In the genomic region with DNA sequence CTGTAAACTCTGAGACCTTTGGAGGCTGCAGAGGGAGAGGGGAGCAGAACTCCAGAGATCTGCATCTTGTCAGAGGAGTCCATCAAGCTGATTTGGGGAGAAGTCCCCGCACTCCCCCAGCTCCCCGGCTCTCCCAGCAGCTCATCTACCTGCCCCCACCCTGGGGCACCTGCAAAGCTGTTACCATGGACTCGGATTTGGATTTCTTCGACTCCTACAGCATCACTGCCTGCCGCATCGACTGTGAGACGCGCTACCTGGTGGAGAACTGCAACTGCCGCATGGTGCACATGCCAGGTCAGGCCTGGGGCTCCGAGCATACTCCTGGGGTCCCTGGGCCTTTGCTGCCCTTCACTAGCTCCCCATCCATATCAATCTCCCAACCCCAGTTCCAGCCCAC, we compare ENCODE assay signal across 26 cellular contexts. TPM values are rescaled to one million over a fixed set of nuclear protein-coding genes. Genes with fewer than 3 reads are reported as not detected.
DNase-seq lines count a peak whose midpoint lies in the region; ATAC-seq, FAIRE-seq and TF ChIP-seq lines count a peak whose summit lies in the region.
"Had no signal": no experiment of that assay in that cellular context is flagged by ENCODE, and none has a peak within 500 bp of the region (broad histone marks: within the 10 kb centered on the region; RNA-seq: fewer than 3 reads in every experiment).

No MANE protein-coding gene starts in this region.

- H3K4me3 ChIP-seq in kidney (ENCODE audit: low read length in 2 of 2) (no peak overlapping the region), uterus (no peak overlapping the region)
- H3K4me3 ChIP-seq: A549; BLaER1 treated with 17β-estradiol and CSF1 and Interleukin-3, amounts not matched to agents 10 nM and 100 nM had no signal

- H3K27me3 ChIP-seq in uterus: no peaks in the 10 kb centered on the region
- H3K27me3 ChIP-seq: BE2C; BLaER1 treated with 17β-estradiol and CSF1 and Interleukin-3, amounts not matched to agents 10 nM and 100 nM had no signal

- H3K27me3 Mint-ChIP-seq in stimulated activated naive B cell treated with anti-CD40 and anti-IgM and Interleukin-4, amounts not matched to agents 10 μg/mL and 1 μg/mL and 100 μg/mL, for 72 hours: peaks cover 3 to 45% of the 10 kb centered on the region in 2 donors
- H3K27me3 Mint-ChIP-seq: CD4-positive, alpha-beta T cell had no signal

- no peak overlapping the region for H3K9ac ChIP-seq in kidney (ENCODE audit: low read length in 2 of 2)

- H3K36me3 Mint-ChIP-seq in stimulated activated naive B cell treated with anti-CD40 and anti-IgM and Interleukin-4, amounts not matched to agents 10 μg/mL and 1 μg/mL and 100 μg/mL, for 72 hours: no peaks in the 10 kb centered on the region
- H3K36me3 Mint-ChIP-seq: CD14-positive monocyte; CD8-positive, alpha-beta memory T cell had no signal

- H3K27ac ChIP-seq in caudate nucleus (ENCODE audit: low read depth, low read length) (peak overlapping the region; percentile 11), kidney (ENCODE audit: low read depth in 2 of 2, low read length in 2 of 2) (no peak overlapping the region), uterus (no peak overlapping the region)
- H3K27ac ChIP-seq: A549; BLaER1 treated with 17β-estradiol and CSF1 and Interleukin-3, amounts not matched to agents 10 nM and 100 nM had no signal

- no peaks in the 10 kb centered on the region for H3K9me3 Mint-ChIP-seq in stimulated activated naive B cell treated with anti-CD40 and anti-IgM and Interleukin-4, amounts not matched to agents 10 μg/mL and 1 μg/mL and 100 μg/mL, for 72 hours
- H3K9me3 Mint-ChIP-seq: CD4-positive, alpha-beta T cell; CD8-positive, alpha-beta memory T cell had no signal

- peaks cover 6 to 14% of the 10 kb centered on the region in 2 donors for H3K4me1 Mint-ChIP-seq in stimulated activated naive B cell treated with anti-CD40 and anti-IgM and Interleukin-4, amounts not matched to agents 10 μg/mL and 1 μg/mL and 100 μg/mL, for 72 hours

- no peak overlapping the region for H3K4me3 Mint-ChIP-seq in stimulated activated naive B cell treated with anti-CD40 and anti-IgM and Interleukin-4, amounts not matched to agents 10 μg/mL and 1 μg/mL and 100 μg/mL, for 72 hours
- H3K4me3 Mint-ChIP-seq: CD14-positive monocyte; CD4-positive, alpha-beta T cell; CD8-positive, alpha-beta memory T cell had no signal

- H3K9me3 ChIP-seq in kidney (ENCODE audit: control insufficient read depth in 1 of 2, low read length in 2 of 2): no peaks in the 10 kb centered on the region
- H3K9me3 ChIP-seq in uterus: no peaks in the 10 kb centered on the region
- H3K9me3 ChIP-seq: A549; BE2C; BLaER1 treated with 17β-estradiol and CSF1 and Interleukin-3, amounts not matched to agents 10 nM and 100 nM had no signal

- FAIRE-seq in kidney (lab: Jason Lieb, UNC): no peak
- FAIRE-seq: A549, GM12891, GM18507 had no signal

- intact Hi-C loops in kidney (cut with DNase I) (loop anchor here (10.0 kb wide), 1 partner anchor 97 kb away; no protein-coding TSS in a partner anchor), posterior vena cava (cut with DNase I) (loop anchor here (5.0 to 10.0 kb wide), 3 partner anchors 94 to 247 kb away; no protein-coding TSS in a partner anchor), uterus (cut with DNase I; ENCODE audit: low total_unique reads) (loop anchor here (10.0 kb wide), 1 partner anchor 97 kb away; no protein-coding TSS in a partner anchor)

- DNase-seq in caudate nucleus (lab: John Stamatoyannopoulos, UW) (peak in 21 of 61 donors; percentile 11 to 73 (median 37)), kidney (peak; percentile 45), posterior vena cava (ENCODE audit: low spot score) (peak; percentile 71), GM19240 (ENCODE audit: insufficient read length, low spot score) (no peak), uterus (no peak)
- DNase-seq in stimulated activated naive B cell treated with anti-CD40 and anti-IgM and Interleukin-4, amounts not matched to agents 10 μg/mL and 1 μg/mL and 100 μg/mL, for 72 hours: no peak
- DNase-seq: 8988T; ACHN; AML-193; BE2C; Calu3; CD4-positive, alpha-beta T cell; DMS53; DMS79 treated with DMSO at 0.1 percent for 48 hours; GF-D8; GOT3; H7; HCEC 1CT had no signal

- no peak for TF ChIP-seq POLR2A in uterus (IDR thresholded peaks at IDR 0.05)

- TF ChIP-seq CTCF in kidney (IDR thresholded peaks at IDR 0.05; ENCODE audit: borderline replicate concordance, extremely low read depth, insufficient read depth) (no peak), uterus (IDR thresholded peaks at IDR 0.05) (no peak)

- no peak overlapping the region for H3K27ac Mint-ChIP-seq in stimulated activated naive B cell treated with anti-CD40 and anti-IgM and Interleukin-4, amounts not matched to agents 10 μg/mL and 1 μg/mL and 100 μg/mL, for 72 hours
- H3K27ac Mint-ChIP-seq: CD14-positive monocyte; CD4-positive, alpha-beta T cell had no signal

- H3K36me3 ChIP-seq in kidney (ENCODE audit: control insufficient read depth in 1 of 2, insufficient read depth in 2 of 2, low read length in 2 of 2) (no peaks in the 10 kb centered on the region), uterus (no peaks in the 10 kb centered on the region)
- H3K36me3 ChIP-seq: BLaER1 treated with 17β-estradiol and CSF1 and Interleukin-3, amounts not matched to agents 10 nM and 100 nM had no signal

- peaks cover 0 to 2% of the 10 kb centered on the region in 2 donors for H3K4me1 ChIP-seq in kidney (ENCODE audit: control insufficient read depth in 1 of 2, insufficient read depth in 1 of 2, low read depth in 1 of 2, low read length in 2 of 2)
- no peaks in the 10 kb centered on the region for H3K4me1 ChIP-seq in uterus
- H3K4me1 ChIP-seq: BE2C had no signal

- no peak for ATAC-seq in stimulated activated naive B cell treated with anti-CD40 and anti-IgM and Interleukin-4, amounts not matched to agents 10 μg/mL and 1 μg/mL and 100 μg/mL, for 72 hours (replicated peaks)
- ATAC-seq: A549 had no signal

RNA-seq across cellular contexts. Expression of gene SMARCD1, which starts 6.9 kb away (rescaled TPM):
- 51.1 TPM for total RNA-seq in kidney
- polyA plus RNA-seq in kidney (ENCODE audit: insufficient read depth, low read depth, low replicate concordance): 21.9 TPM
- 10 to 100 TPM; 27.9 to 33.0 TPM for total RNA-seq in posterior vena cava
- total RNA-seq in uterus: 10 to 100 TPM in 3 of 4 donors, 1 to 10 TPM in 1; 4.1 to 54.6 (median 39.6) TPM

RNA-seq across cellular contexts. Expression of gene ASIC1, which starts 20.9 kb away (rescaled TPM):
- total RNA-seq in kidney (1.6 TPM), posterior vena cava (1 to 10 TPM; 2.5 to 4.2 TPM), uterus (1 to 10 TPM in 2 of 4 donors, not detected in 2; 3.5 to 5.6 TPM)
- polyA plus RNA-seq in kidney (ENCODE audit: insufficient read depth, low read depth, low replicate concordance): 0.99 TPM
- total RNA-seq: Daoy had no signal
- polyA plus RNA-seq: CD14-positive monocyte had no signal

RNA-seq across cellular contexts. Expression of gene GPD1, which starts 25.5 kb away (rescaled TPM):
- total RNA-seq in kidney (15.1 TPM), posterior vena cava (1 to 10 TPM; 1.5 to 4.5 TPM), uterus (not detected)
- 139 TPM for polyA plus RNA-seq in kidney (ENCODE audit: insufficient read depth, low read depth, low replicate concordance)
- total RNA-seq: G401, H7 had no signal
- polyA plus RNA-seq: CD14-positive monocyte; CD8-positive, alpha-beta memory T cell had no signal

RNA-seq across cellular contexts. Expression of gene COX14, which starts 33.8 kb away (rescaled TPM):
- total RNA-seq in kidney (68.2 TPM), posterior vena cava (10 to 100 TPM; 44.7 to 54.3 TPM), uterus (100 to 1,000 TPM in 1 of 4 donors, 10 to 100 TPM in 3; 14.3 to 121 (median 45.4) TPM)
- 242 TPM for polyA plus RNA-seq in kidney (ENCODE audit: insufficient read depth, low read depth, low replicate concordance)

RNA-seq across cellular contexts. Expression of gene RACGAP1, which starts 53.0 kb away (rescaled TPM):
- total RNA-seq in kidney: 7.7 TPM
- 5.0 TPM for polyA plus RNA-seq in kidney (ENCODE audit: insufficient read depth, low read depth, low replicate concordance)
- total RNA-seq in posterior vena cava: 10 to 100 TPM in 1 of 2 donors, 1 to 10 TPM in 1; 9.9 to 10.5 TPM
- 10 to 100 TPM in 1 of 4 donors, 1 to 10 TPM in 3; 8.5 to 57.8 (median 9.3) TPM for total RNA-seq in uterus

Comparison
In these comparisons a context has a peak if more than half of its experiments do, and no peak if none do; other contexts are left out.
1. DNase-seq: peak in kidney (single experiment) and posterior vena cava (single experiment); none in stimulated activated naive B cell treated with anti-CD40 and anti-IgM and Interleukin-4, amounts not matched to agents 10 μg/mL and 1 μg/mL and 100 μg/mL, for 72 hours (single experiment), GM19240 (single experiment) and uterus (0 of 2).